ENCODE assay signal across 19 cellular contexts in the genomic region with DNA sequence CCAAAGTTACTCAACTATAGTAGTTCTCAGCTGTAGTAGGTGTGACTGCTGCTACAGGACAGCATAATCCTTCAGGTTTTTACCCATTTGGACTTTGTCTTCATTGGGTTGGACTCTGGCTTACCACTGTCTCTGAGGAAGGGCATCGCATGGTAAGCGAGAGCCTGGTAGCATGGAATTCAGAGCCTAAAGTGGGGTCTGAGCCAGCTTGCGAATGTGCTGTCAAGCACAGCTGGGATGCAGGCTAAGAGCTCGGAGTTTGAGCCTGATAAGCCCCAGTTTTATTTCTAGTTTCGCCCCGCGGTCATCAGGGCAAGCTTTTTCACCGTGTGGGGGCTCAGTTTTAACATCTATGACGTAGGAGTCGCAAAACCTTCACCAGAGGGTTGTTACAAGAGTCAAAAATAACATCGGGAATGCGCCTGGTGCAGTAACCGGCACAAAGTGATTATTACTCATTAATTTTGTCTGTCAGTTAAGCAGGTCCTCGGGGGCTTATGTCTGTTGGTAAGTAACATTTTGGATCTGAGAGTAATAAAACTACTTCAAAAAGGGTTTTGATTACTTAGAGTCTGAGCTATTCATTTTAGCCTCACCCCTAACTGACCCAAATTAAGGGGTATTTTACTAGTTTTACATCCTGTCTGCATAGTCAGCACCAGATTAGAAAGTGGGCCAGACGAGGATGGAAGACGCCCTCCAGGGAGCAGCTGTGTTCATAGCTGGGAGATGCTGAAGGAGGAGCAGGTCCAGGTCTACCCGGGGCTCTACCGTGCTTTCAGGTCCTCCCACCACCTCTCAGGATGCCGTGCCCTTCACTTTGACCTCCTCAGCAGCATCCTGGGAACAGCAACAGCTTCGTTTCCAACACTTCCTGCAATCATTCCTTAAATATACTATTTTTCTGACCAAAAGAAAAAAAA. TPM values are rescaled to one million over a fixed set of nuclear protein-coding genes. Genes with fewer than 3 reads are reported as not detected.
A peak's percentile ranks its signal among the peaks of the same experiment; 100 is the strongest.
DNase-seq lines count a peak whose midpoint lies in the region; ATAC-seq and TF ChIP-seq lines count a peak whose summit lies in the region.
"Had no signal": no experiment of that assay in that cellular context is flagged by ENCODE, and none has a peak within 500 bp of the region (broad histone marks: within the 10 kb centered on the region; RNA-seq: fewer than 3 reads in every experiment).

No MANE protein-coding gene starts in this region.

- H3K36me3 ChIP-seq in skeletal muscle satellite cell (ENCODE audit: insufficient read depth, low read length) = no peaks in the 10 kb centered on the region
- H3K36me3 ChIP-seq: thoracic aorta had no signal

- H3K9ac ChIP-seq in skeletal muscle satellite cell (ENCODE audit: low read depth, low read length) = no peak overlapping the region

- peak; percentile 27 for DNase-seq in NCI-H2227 (lab: John Stamatoyannopoulos, UW; ENCODE audit: unreplicated experiment)
- DNase-seq in choroid plexus epithelial cell (ENCODE audit: low read depth) = no peak
- DNase-seq in left lobe of liver (ENCODE audit: low spot score) = no peak
- DNase-seq in kidney tubule cell (ENCODE audit: low spot score) = no peak
- DNase-seq in C1 segment of cervical spinal cord (lab: John Stamatoyannopoulos, UW) = no peak
- DNase-seq in NCI-H524 treated with DMSO at 0.1 percent for 48 hours (lab: John Stamatoyannopoulos, UW) = no peak
- DNase-seq in MV-4-11 (lab: John Stamatoyannopoulos, UW) = no peak
- DNase-seq: activated CD4-positive, alpha-beta T cell treated with anti-CD3 and anti-CD28 coated beads, Interleukin-2, amount 50 U/mL, for 4 hours; activated naive CD4-positive, alpha-beta T cell treated with anti-CD3 and anti-CD28 coated beads for 36 hours; activated T-cell treated with anti-CD3 and anti-CD28 coated beads for 4 hours; naive thymus-derived CD4-positive, alpha-beta T cell; NCI-H146; NCI-H226; NK-92 treated with Interleukin-12 subunit alpha and Interleukin-12 subunit beta, amount 100 ng/mL, for 24 hours had no signal

- peak; percentile 15 for TF ChIP-seq CTCF in choroid plexus epithelial cell (conservative IDR thresholded peaks at IDR 0.05; ENCODE audit: low read depth, low read length)

- H3K4me3 ChIP-seq in choroid plexus epithelial cell (ENCODE audit: low read depth, low read length) (no peak overlapping the region), skeletal muscle satellite cell (ENCODE audit: low read length) (no peak overlapping the region)
- H3K4me3 ChIP-seq: coronary artery, lung, psoas muscle, thoracic aorta had no signal

- H3K27me3 ChIP-seq in skeletal muscle satellite cell (ENCODE audit: control insufficient read depth, insufficient read depth, low read length) = peaks cover 2% of the 10 kb centered on the region

- H3K4me2 ChIP-seq in skeletal muscle satellite cell (ENCODE audit: low read length) = peak overlapping the region; percentile 39

- peaks cover 39% of the 10 kb centered on the region for H3K4me1 ChIP-seq in skeletal muscle satellite cell (ENCODE audit: control insufficient read depth, insufficient read depth, low read length)

- H3K9me3 ChIP-seq in skeletal muscle satellite cell (replicated peaks; ENCODE audit: low read length) = no peaks in the 10 kb centered on the region
- H3K9me3 ChIP-seq: psoas muscle, thoracic aorta had no signal

- ATAC-seq in left lobe of liver = peak; percentile 32
- ATAC-seq: naive thymus-derived CD4-positive, alpha-beta T cell had no signal

RNA-seq across cellular contexts. Expression of gene SLC22A23, which starts 29.8 kb away (rescaled TPM):
- 16.9 TPM for total RNA-seq in left lobe of liver
- total RNA-seq in skeletal muscle satellite cell (2012; rRNA removed) = 6.6 and 7.9 TPM in 2 replicates
